In genomic region chrX:150155396-150156048, GRCh38 we compare ENCODE assay signal across 12 cellular contexts.
DNase-seq lines count a peak whose midpoint lies in the region; ATAC-seq and TF ChIP-seq lines count a peak whose summit lies in the region.
"Had no signal": no experiment of that assay in that cellular context is flagged by ENCODE, and none has a peak within 500 bp of the region (broad histone marks: within the 10 kb centered on the region; RNA-seq: fewer than 3 reads in every experiment).

No MANE protein-coding gene starts in this region.

- in situ Hi-C loops in GM13976 (cut with MboI; ENCODE audit: low sequenced_read_pairs, unreplicated experiment): no loop called here

- no peak overlapping the region for H3K4me3 Mint-ChIP-seq in activated T-cell treated with anti-CD3 and anti-CD28 coated beads, Interleukin-2, amount 50 U/mL, for 72 hours
- H3K4me3 Mint-ChIP-seq: CD4-positive, CD25-positive, alpha-beta regulatory T cell had no signal

- no peaks in the 10 kb centered on the region for H3K27me3 ChIP-seq in right cardiac atrium (ENCODE audit: control insufficient read depth, insufficient read depth)
- H3K27me3 ChIP-seq: gastrocnemius medialis, suprapubic skin had no signal

- 37% methylated on average over 5 of the region's 5 CpGs for WGBS in right cardiac atrium

- ATAC-seq in right cardiac atrium: peak; percentile 54 to 75
- ATAC-seq in activated T-cell treated with anti-CD3 and anti-CD28 coated beads, Interleukin-2, amount 50 U/mL, for 72 hours (replicated peaks in 1 of 2): no peak
- ATAC-seq: gastrocnemius medialis had no signal

- H3K27me3 Mint-ChIP-seq in activated T-cell treated with anti-CD3 and anti-CD28 coated beads, Interleukin-2, amount 50 U/mL, for 72 hours (ENCODE audit: low read depth): peaks cover 8% of the 10 kb centered on the region
- H3K27me3 Mint-ChIP-seq: CD4-positive, CD25-positive, alpha-beta regulatory T cell had no signal

- no peaks in the 10 kb centered on the region for H3K9me3 Mint-ChIP-seq in activated T-cell treated with anti-CD3 and anti-CD28 coated beads, Interleukin-2, amount 50 U/mL, for 72 hours

- TF ChIP-seq CTCF in HFF-Myc (IDR thresholded peaks at IDR 0.05; ENCODE audit: low read depth, low read length, missing control alignments) (no peak), GM13976 (IDR thresholded peaks at IDR 0.05; ENCODE audit: borderline replicate concordance, control extremely low read depth, extremely low read depth, insufficient read depth, missing control alignments) (no peak)

- no peak overlapping the region for H3K27ac Mint-ChIP-seq in activated T-cell treated with anti-CD3 and anti-CD28 coated beads, Interleukin-2, amount 50 U/mL, for 72 hours
- H3K27ac Mint-ChIP-seq: CD4-positive, CD25-positive, alpha-beta regulatory T cell had no signal

- H3K4me1 ChIP-seq in right cardiac atrium (ENCODE audit: control insufficient read depth, insufficient read depth, low read length): no peaks in the 10 kb centered on the region
- H3K4me1 ChIP-seq: suprapubic skin had no signal

- no peak overlapping the region for H3K27ac ChIP-seq in right cardiac atrium (ENCODE audit: low read length)
- H3K27ac ChIP-seq: gastrocnemius medialis, suprapubic skin had no signal

- no peaks in the 10 kb centered on the region for H3K4me1 Mint-ChIP-seq in activated T-cell treated with anti-CD3 and anti-CD28 coated beads, Interleukin-2, amount 50 U/mL, for 72 hours (ENCODE audit: low read depth)
- H3K4me1 Mint-ChIP-seq: CD4-positive, CD25-positive, alpha-beta regulatory T cell had no signal

- H3K36me3 Mint-ChIP-seq in activated T-cell treated with anti-CD3 and anti-CD28 coated beads, Interleukin-2, amount 50 U/mL, for 72 hours (ENCODE audit: insufficient read depth in 2 of 2): no peaks in the 10 kb centered on the region
- H3K36me3 Mint-ChIP-seq: CD4-positive, CD25-positive, alpha-beta regulatory T cell had no signal

- no peaks in the 10 kb centered on the region for H3K9me3 ChIP-seq in right cardiac atrium (ENCODE audit: control insufficient read depth, low read length)
- H3K9me3 ChIP-seq: gastrocnemius medialis, suprapubic skin had no signal

- intact Hi-C loops in right cardiac atrium (cut with DNase I): no loop called here

- H3K4me3 ChIP-seq in HFF-Myc (replicated peaks; ENCODE audit: low read depth, low read length): no peak overlapping the region
- H3K4me3 ChIP-seq in right cardiac atrium (ENCODE audit: low read length): no peak overlapping the region
- H3K4me3 ChIP-seq: gastrocnemius medialis, suprapubic skin had no signal

- DNase-seq in AG08395 (ENCODE audit: low spot score): peak; percentile 68
- DNase-seq in HFF-Myc (ENCODE audit: extremely low read depth, low read depth): peak; percentile 29
- DNase-seq in amniotic epithelial cell (ENCODE audit: low read depth): peak; percentile 70
- DNase-seq in right cardiac atrium: peak; percentile 65 to 79 (median 72)
- no peak for DNase-seq in activated T-cell treated with anti-CD3 and anti-CD28 coated beads, Interleukin-2, amount 50 U/mL, for 72 hours
- DNase-seq in GM13976 (ENCODE audit: low spot score): no peak
- no peak for DNase-seq in NCI-H446 treated with DMSO at 0.1 percent for 48 hours (lab: John Stamatoyannopoulos, UW)
- no peak for DNase-seq in stimulated activated CD4-positive, alpha-beta T cell treated with anti-CD3 and anti-CD28 coated beads, Interleukin-4, amount 100 ng/mL, for 4 hours
- DNase-seq: CD4-positive, CD25-positive, alpha-beta regulatory T cell; gastrocnemius medialis; NCI-H1092 treated with DMSO at 0.1 percent for 48 hours had no signal

Comparison
In these comparisons a context has a peak if more than half of its experiments do, and no peak if none do; other contexts are left out.
1. DNase-seq: peak in AG08395 (single experiment), HFF-Myc (single experiment), amniotic epithelial cell (single experiment) and right cardiac atrium (3 of 3); none in activated T-cell treated with anti-CD3 and anti-CD28 coated beads, Interleukin-2, amount 50 U/mL, for 72 hours (0 of 2), GM13976 (single experiment), NCI-H446 treated with DMSO at 0.1 percent for 48 hours (single experiment) and stimulated activated CD4-positive, alpha-beta T cell treated with anti-CD3 and anti-CD28 coated beads, Interleukin-4, amount 100 ng/mL, for 4 hours (0 of 2).
2. ATAC-seq: peak in right cardiac atrium (2 of 2); none in activated T-cell treated with anti-CD3 and anti-CD28 coated beads, Interleukin-2, amount 50 U/mL, for 72 hours (0 of 2).